In genomic region chr16:30409125-30410060, GRCh38 we compare ENCODE assay signal across 7 cellular contexts. TPM values are rescaled to one million over a fixed set of nuclear protein-coding genes. Genes with fewer than 3 reads are reported as not detected.
DNase-seq lines count a peak whose midpoint lies in the region; ATAC-seq and TF ChIP-seq lines count a peak whose summit lies in the region.

No MANE protein-coding gene starts in this region.

- H3K4me1 Mint-ChIP-seq in naive B cell, result peaks cover 18 to 32% (median 25%) of the 10 kb centered on the region in 3 donors

- H3K36me3 Mint-ChIP-seq in naive B cell, result peaks cover 0 to 6% of the 10 kb centered on the region in 2 donors

- H3K9me3 ChIP-seq in PC-9 (ENCODE audit: insufficient read depth, low read depth) (no peaks in the 10 kb centered on the region), esophagus (ENCODE audit: control insufficient read depth in 2 of 2, insufficient read depth in 1 of 2, low read depth in 1 of 2, low read length in 1 of 2) (no peaks in the 10 kb centered on the region)

- H3F3A ChIP-seq in PC-9 (ENCODE audit: insufficient read depth, low read depth), result peaks cover 12% of the 10 kb centered on the region; the same call in 1 of the 2 replicates

- POLR2A ChIA-PET in PC-9 (lab: Charles Lee; ENCODE audit: unreplicated experiment), result interaction anchor here (0.5 to 0.6 kb wide), 3 partner anchors 16 to 344 kb away, joined by 3 to 9 read pairs (median 5); partner anchors contain the start of gene ALDOA

- no peaks in the 10 kb centered on the region for H3K9me2 ChIP-seq in PC-9 (ENCODE audit: insufficient read depth)

- DNase-seq in KG1 (lab: John Stamatoyannopoulos, UW) (peak; percentile 80), PC-9 (peak; percentile 76 to 95), naive B cell (peak; percentile 90)
- peak; percentile 95 for DNase-seq in activated T-cell treated with anti-CD3 and anti-CD28 coated beads, Interleukin-2, amount 50 U/mL, for 1 hour
- DNase-seq in stimulated activated CD8-positive, alpha-beta memory T cell treated with anti-CD3 and anti-CD28 coated beads, Interleukin-7, amount 100 ng/mL, for 24 hours (ENCODE audit: low read depth), result peak; percentile 88

- ATAC-seq in GM18498 (IDR thresholded peaks at IDR 0.05; ENCODE audit: unreplicated experiment), result peak; percentile 51
- peak; percentile 62 to 67 for ATAC-seq in naive B cell (ENCODE audit: low read depth in 2 of 2)

- intact Hi-C loops in PC-9 (cut with micrococcal nuclease; ENCODE audit: unreplicated experiment), result loop anchor here (2.0 to 5.0 kb wide), 4 partner anchors 55 to 357 kb away; partner anchors contain the start of genes CD2BP2 and TBX6

- H3K4me3 ChIP-seq in PC-9, result no peak overlapping the region
- no peak overlapping the region for H3K4me3 ChIP-seq in esophagus (ENCODE audit: low read depth in 1 of 2, low read length in 2 of 2)

- no peaks in the 10 kb centered on the region for H4K20me1 ChIP-seq in PC-9 (ENCODE audit: insufficient read depth)

- peaks cover 12% of the 10 kb centered on the region; the same call in 1 of the 2 replicates for H3K79me2 ChIP-seq in PC-9 (ENCODE audit: low read depth)

- H3K4me1 ChIP-seq in PC-9 (replicated peaks; ENCODE audit: insufficient read depth) (peaks cover 19% of the 10 kb centered on the region), esophagus (ENCODE audit: control insufficient read depth in 2 of 2, insufficient read depth in 2 of 2, low read length in 1 of 2) (peaks cover 2 to 3% of the 10 kb centered on the region in 2 donors)

- H3K27ac ChIP-seq in PC-9 (no peak overlapping the region), esophagus (ENCODE audit: low read depth in 2 of 2, low read length in 1 of 2) (peak overlapping the region; percentile 8 to 33)

- no peaks in the 10 kb centered on the region for H3K9me3 Mint-ChIP-seq in naive B cell

- WGBS in esophagus, 2 donors, result 39 to 41% methylated on average over 15 of the region's 15 CpGs

- peak overlapping the region; percentile 69 for H3K4me2 ChIP-seq in PC-9

- peak; percentile 95 for TF ChIP-seq CTCF in PC-9 (conservative IDR thresholded peaks at IDR 0.05)

- H3K27me3 Mint-ChIP-seq in naive B cell, result no peaks in the 10 kb centered on the region

- H3K27ac Mint-ChIP-seq in naive B cell, result peak overlapping the region in 5 of 6 donors; percentile 28 to 87 (median 76)

- peaks cover 6% of the 10 kb centered on the region; the same call in 1 of the 2 replicates for H3K36me3 ChIP-seq in PC-9 (ENCODE audit: low read depth)
- H3K36me3 ChIP-seq in esophagus (ENCODE audit: control insufficient read depth in 2 of 2, insufficient read depth in 2 of 2, low read length in 1 of 2), result peaks cover 0 to 7% of the 10 kb centered on the region in 2 donors

- no peak overlapping the region for H2AFZ ChIP-seq in PC-9

- BruUV-seq in PC-9 (replicated peaks; lab: Mats Ljungman, UMichigan), result no TSS peak

- CTCF ChIA-PET in PC-9 (lab: Charles Lee), result interaction anchor here (0.6 to 1.9 kb wide), 11 partner anchors 8 to 320 kb away, joined by 3 to 9 read pairs (median 4); partner anchors contain the start of genes DCTPP1, TBC1D10B and ZNF48

- peak overlapping the region; percentile 30 to 87 (median 75) for H3K4me3 Mint-ChIP-seq in naive B cell

- H3K27me3 ChIP-seq in PC-9 (ENCODE audit: insufficient read depth, low read depth) (no peaks in the 10 kb centered on the region), esophagus (ENCODE audit: control insufficient read depth in 1 of 2, insufficient read depth in 2 of 2, low read length in 2 of 2) (no peaks in the 10 kb centered on the region)

RNA-seq across cellular contexts. Expression of gene ZNF771, which starts 2.0 kb away (rescaled TPM):
- total RNA-seq in PC-9 (2021), result 19.0 and 21.9 TPM in 2 replicates
- 1 to 10 TPM; 2.2 to 4.7 TPM for polyA plus RNA-seq in esophagus
- 1 to 10 TPM in 5 of 6 donors, not detected in 1; 1.7 to 5.0 (median 2.3) TPM for polyA plus RNA-seq in naive B cell (ENCODE audit: low read depth in 6 of 6)

RNA-seq across cellular contexts. Expression of gene ZNF48, which starts 14.2 kb away (rescaled TPM):
- 20.1 and 25.9 TPM in 2 replicates for total RNA-seq in PC-9 (2021)
- 1 to 10 TPM; 1.4 to 2.6 TPM for polyA plus RNA-seq in esophagus
- 1 to 10 TPM; 3.4 to 9.9 (median 7.0) TPM for polyA plus RNA-seq in naive B cell (ENCODE audit: low read depth in 6 of 6)

RNA-seq across cellular contexts. Expression of gene DCTPP1, which starts 20.4 kb away (rescaled TPM):
- total RNA-seq in PC-9 (2021), result 80.4 and 109 TPM in 2 replicates
- polyA plus RNA-seq in esophagus (10 to 100 TPM in 1 of 2 donors, 1 to 10 TPM in 1; 9.5 to 32.6 TPM), naive B cell (ENCODE audit: low read depth in 6 of 6) (100 to 1,000 TPM; 101 to 145 (median 123) TPM)

RNA-seq across cellular contexts. Expression of gene SEPTIN1, which starts 27.0 kb away (rescaled TPM):
- total RNA-seq in PC-9 (2021), result 6.7 and 7.6 TPM in 2 replicates
- 1 to 10 TPM; 3.5 to 6.8 TPM for polyA plus RNA-seq in esophagus
- polyA plus RNA-seq in naive B cell (ENCODE audit: low read depth in 6 of 6), result 100 to 1,000 TPM; 102 to 145 (median 112) TPM

RNA-seq across cellular contexts. Expression of gene MYL11, which starts 34.8 kb away (rescaled TPM):
- total RNA-seq in PC-9 (2021), result 1.4 and 2.6 TPM in 2 replicates
- polyA plus RNA-seq in esophagus (1 to 10 TPM; 1.3 to 2.1 TPM), naive B cell (ENCODE audit: low read depth in 6 of 6) (not detected)
